ENCODE assay signal across 2 cellular contexts in the genomic region with DNA sequence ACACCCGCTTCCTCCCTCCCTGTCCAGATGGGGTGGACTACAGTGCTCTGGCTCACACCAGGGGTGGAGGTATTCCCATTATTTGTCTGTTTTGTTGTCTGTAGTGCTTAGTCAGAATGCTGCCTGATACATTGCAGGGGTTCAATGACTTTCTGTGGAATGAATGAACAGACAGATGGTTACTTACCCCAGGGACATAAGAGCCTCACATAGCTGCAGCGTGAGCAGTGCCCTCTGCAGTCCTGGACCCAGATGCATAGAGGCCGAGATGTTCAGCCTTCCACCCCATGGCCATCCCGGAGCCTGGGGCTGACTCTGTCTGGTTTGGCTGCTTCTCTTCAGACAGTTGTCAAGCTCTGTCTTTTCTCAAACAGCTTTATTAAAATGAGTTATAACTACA.
TF ChIP-seq lines count a peak whose summit lies in the region.

No MANE protein-coding gene starts in this region.

TF ChIP-seq in IMR-90, 13 proteins besides CTCF, POLR2A, EP300 and RAD21:
- TF ChIP-seq BHLHE40 (IDR thresholded peaks at IDR 0.05; ENCODE audit: low read depth, low read length) (no peak), FOS (IDR thresholded peaks at IDR 0.05; ENCODE audit: low read depth, low read length) (no peak), RFX5 (IDR thresholded peaks at IDR 0.05; ENCODE audit: low read depth, low read length) (no peak), NFE2L2 (IDR thresholded peaks at IDR 0.05; ENCODE audit: low read depth, low read length) (no peak), MAFK (IDR thresholded peaks at IDR 0.05; ENCODE audit: low read depth, low read length) (no peak), CHD1 (IDR thresholded peaks at IDR 0.05; ENCODE audit: low read depth, low read length) (no peak), RCOR1 (IDR thresholded peaks at IDR 0.05; ENCODE audit: insufficient replicate concordance, low read length) (no peak), MAZ (IDR thresholded peaks at IDR 0.05; ENCODE audit: borderline replicate concordance, low read depth, low read length) (no peak), ELK1 (IDR thresholded peaks at IDR 0.05; ENCODE audit: borderline replicate concordance, low read depth, low read length) (no peak)

TF ChIP-seq in HepG2, 621 proteins besides CTCF, POLR2A, EP300 and RAD21:
- TF ChIP-seq NFIC (IDR thresholded peaks at IDR 0.05; ENCODE audit: low read length) (no peak), U2AF1 (optimal IDR thresholded peaks at IDR 0.05; ENCODE audit: low read depth, low read length) (no peak), ZNF468 (CRISPR knock-in tag; IDR thresholded peaks at IDR 0.05) (no peak), RORA (CRISPR knock-in tag; IDR thresholded peaks at IDR 0.05) (no peak), ZNF589 (CRISPR knock-in tag; conservative IDR thresholded peaks at IDR 0.05) (no peak)
- TF ChIP-seq, protein P1, sequence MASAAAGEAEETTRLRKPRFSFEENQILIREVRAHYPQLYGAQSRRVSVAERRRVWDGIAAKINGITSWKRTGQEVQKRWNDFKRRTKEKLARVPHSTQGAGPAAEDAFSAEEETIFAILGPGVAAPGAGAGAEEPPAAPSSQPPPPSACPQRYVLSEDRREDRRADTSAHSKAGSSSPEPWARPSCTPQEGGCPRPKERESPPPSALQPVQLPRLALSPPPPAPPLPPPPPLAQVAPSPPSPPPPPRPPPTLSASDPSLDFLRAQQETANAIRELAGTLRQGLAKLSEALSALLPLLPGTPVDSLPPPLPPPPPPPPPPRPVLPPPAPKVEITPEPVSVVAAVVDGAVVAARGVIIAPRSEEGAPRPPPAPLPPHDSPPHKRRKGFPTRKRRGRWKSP (CRISPR knock-in tag; IDR thresholded peaks at IDR 0.05), result no peak
TF ChIP-seq in HepG2: peak in this region for 0.
